In genomic region chr1:159492575-159493323, GRCh38 we compare ENCODE assay signal across 1 cellular context.
TF ChIP-seq lines count a peak whose summit lies in the region.

No MANE protein-coding gene starts in this region.

TF ChIP-seq in SK-N-SH, 30 proteins besides CTCF, POLR2A, EP300 and RAD21 (continued from another document):
- TF ChIP-seq RFX5 (IDR thresholded peaks at IDR 0.05; ENCODE audit: low read length) (no peak), TAF1 (IDR thresholded peaks at IDR 0.05; ENCODE audit: borderline replicate concordance, low read depth, low read length) (no peak), IRF3 (IDR thresholded peaks at IDR 0.05; ENCODE audit: low read depth, low read length) (no peak), REST (IDR thresholded peaks at IDR 0.05; ENCODE audit: low read depth, low read length) (no peak), ELF1 (IDR thresholded peaks at IDR 0.05) (no peak), MEF2A (IDR thresholded peaks at IDR 0.05; ENCODE audit: borderline replicate concordance, low read depth) (no peak), ZBTB33 (IDR thresholded peaks at IDR 0.05; ENCODE audit: borderline replicate concordance, low read depth) (no peak), NRF1 (IDR thresholded peaks at IDR 0.05; ENCODE audit: low read depth, low read length) (no peak), USF1 (IDR thresholded peaks at IDR 0.05; ENCODE audit: borderline replicate concordance, low read depth) (no peak), TEAD4 (IDR thresholded peaks at IDR 0.05; ENCODE audit: borderline replicate concordance, insufficient read depth) (peak; percentile 80; the same call in 1 of the 2 replicates), MAX (IDR thresholded peaks at IDR 0.05; ENCODE audit: low read depth) (peak; percentile 57), JUND (IDR thresholded peaks at IDR 0.05) (peak; percentile 79), GABPA (IDR thresholded peaks at IDR 0.05; ENCODE audit: low read depth) (no peak), SIN3A (IDR thresholded peaks at IDR 0.05; ENCODE audit: borderline replicate concordance, low read depth, low read length) (no peak), CHD2 (IDR thresholded peaks at IDR 0.05; ENCODE audit: low read length, partially characterized antibody) (no peak), FOXM1 (IDR thresholded peaks at IDR 0.05; ENCODE audit: low read depth) (no peak), YY1 (IDR thresholded peaks at IDR 0.05; ENCODE audit: low read depth) (no peak), MXI1 (IDR thresholded peaks at IDR 0.05; ENCODE audit: low read depth, low read length) (no peak), GATA2 (CRISPR knock-in tag; IDR thresholded peaks at IDR 0.05) (no peak), EZH2phosphoT487 (IDR thresholded peaks at IDR 0.05; ENCODE audit: borderline replicate concordance, low read depth) (no peak), NFIC (IDR thresholded peaks at IDR 0.05; ENCODE audit: borderline replicate concordance) (peak; percentile 63; the same call in 1 of the 2 replicates)
